9 cellular contexts compared by ENCODE assay signal in the genomic region with DNA sequence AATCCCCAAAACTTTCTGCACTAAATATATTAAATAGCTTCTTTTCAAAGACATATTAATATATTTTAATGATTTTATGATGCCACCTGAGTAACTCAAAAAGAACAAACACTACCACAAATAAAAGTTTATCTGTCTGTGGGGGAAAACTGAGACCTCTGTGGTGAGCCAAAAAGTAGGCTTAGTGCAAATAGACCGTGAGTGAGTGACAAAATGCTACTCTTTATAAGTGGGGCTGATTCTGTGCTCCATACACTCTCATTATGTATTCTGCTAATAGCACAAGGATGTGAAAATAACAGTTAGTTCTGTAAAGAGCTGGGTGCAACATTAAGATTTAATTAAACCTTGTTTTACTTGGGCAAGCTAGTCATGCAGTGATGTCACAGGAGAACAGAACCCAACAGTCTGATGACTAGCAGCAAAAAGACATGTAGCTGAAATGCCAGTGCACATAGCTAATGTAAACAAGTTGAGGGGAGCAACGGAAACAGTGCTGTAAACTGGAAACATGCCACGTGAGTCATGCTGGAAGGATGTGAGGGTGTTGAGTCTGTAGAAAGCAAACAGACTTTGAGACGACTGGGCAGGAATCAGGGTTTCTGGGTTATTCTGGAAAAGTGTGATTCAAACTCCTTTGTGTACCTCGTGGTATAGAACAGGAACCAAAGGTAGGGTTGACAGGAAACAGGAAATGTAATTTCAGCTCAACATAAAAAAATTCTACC.
DNase-seq lines count a peak whose midpoint lies in the region; ATAC-seq and TF ChIP-seq lines count a peak whose summit lies in the region.
"Had no signal": no experiment of that assay in that cellular context is flagged by ENCODE, and none has a peak within 500 bp of the region (broad histone marks: within the 10 kb centered on the region; RNA-seq: fewer than 3 reads in every experiment).

No MANE protein-coding gene starts in this region.

- no peaks in the 10 kb centered on the region for H3K9me3 ChIP-seq in mesodermal cell (ENCODE audit: control insufficient read depth, low read length)

- no peak for ATAC-seq in GM19324 (IDR thresholded peaks at IDR 0.05; ENCODE audit: low FRiP score, unreplicated experiment)
- no peak for ATAC-seq in HG03342 (IDR thresholded peaks at IDR 0.05; ENCODE audit: unreplicated experiment)
- ATAC-seq in HG03439 (IDR thresholded peaks at IDR 0.05; ENCODE audit: unreplicated experiment), result no peak

- no peak for TF ChIP-seq CTCF in coronary artery (IDR thresholded peaks at IDR 0.05)

- DNase-seq in AG20443 (ENCODE audit: low spot score) (peak; percentile 60), NCI-H1105 treated with DMSO at 0.1 percent for 48 hours (lab: John Stamatoyannopoulos, UW) (peak; percentile 46), coronary artery (ENCODE audit: low spot score) (no peak), erythroblast (lab: John Stamatoyannopoulos, UW) (no peak)
- DNase-seq: stimulated activated CD4-positive, alpha-beta T cell treated with anti-CD3 and anti-CD28 coated beads, Interleukin-4, amount 100 ng/mL, for 4 hours had no signal

- H3K4me1 ChIP-seq in mesodermal cell (ENCODE audit: control insufficient read depth, insufficient read depth, low read length, poor library complexity, severe bottlenecking), result peaks cover 14% of the 10 kb centered on the region

- H3K36me3 ChIP-seq in mesodermal cell (ENCODE audit: control insufficient read depth, insufficient read depth, low read length), result no peaks in the 10 kb centered on the region

- TF ChIP-seq POLR2A in erythroblast (IDR thresholded peaks at IDR 0.05; ENCODE audit: low read length), result no peak

- H3K4me3 ChIP-seq in coronary artery, result peak overlapping the region; percentile 22
- no peak overlapping the region for H3K4me3 ChIP-seq in mesodermal cell (ENCODE audit: extremely low read depth, insufficient read depth, low read length, poor library complexity, severe bottlenecking)

- WGBS in mesodermal cell (ENCODE audit: insufficient coverage in 2 of 2), 2 experiments, result 8 to 18% methylated on average over 3 of the region's 5 CpGs

- H3K27ac ChIP-seq in coronary artery, result no peak overlapping the region
- peak overlapping the region; percentile 98 for H3K27ac ChIP-seq in mesodermal cell (ENCODE audit: low read depth, low read length, severe bottlenecking)

Comparison
In these comparisons a context has a peak if more than half of its experiments do, and no peak if none do; other contexts are left out.
1. DNase-seq: peak in AG20443 (single experiment) and NCI-H1105 treated with DMSO at 0.1 percent for 48 hours (single experiment); none in coronary artery (single experiment) and erythroblast (0 of 2).